ENCODE assay signal across 20 cellular contexts in the genomic region with DNA sequence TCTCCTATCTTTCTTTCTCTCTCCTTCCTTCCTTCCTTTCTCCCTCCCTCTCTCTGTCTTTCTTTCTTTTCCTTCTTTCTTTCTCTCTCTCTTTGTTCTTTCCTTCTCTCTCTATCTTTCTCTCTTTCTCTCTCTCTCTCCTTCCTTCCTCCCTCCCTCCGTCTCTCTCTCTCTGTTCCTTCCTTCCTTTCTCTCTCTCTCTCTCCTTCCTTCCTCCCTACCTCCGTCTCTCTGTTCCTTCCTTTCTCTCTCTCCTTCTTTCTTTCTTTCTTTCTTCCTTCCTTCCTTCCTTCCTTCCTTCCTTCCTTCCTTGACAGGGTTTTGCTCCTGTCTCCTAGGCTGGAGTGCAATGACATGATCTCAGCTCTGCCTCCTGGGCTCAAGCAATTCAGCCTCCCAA. TPM values are rescaled to one million over a fixed set of nuclear protein-coding genes. Genes with fewer than 3 reads are reported as not detected.
DNase-seq lines count a peak whose midpoint lies in the region; ATAC-seq, FAIRE-seq and TF ChIP-seq lines count a peak whose summit lies in the region.
"Had no signal": no experiment of that assay in that cellular context is flagged by ENCODE, and none has a peak within 500 bp of the region (broad histone marks: within the 10 kb centered on the region; RNA-seq: fewer than 3 reads in every experiment).

No MANE protein-coding gene starts in this region.

- no peaks in the 10 kb centered on the region for H3K9me3 ChIP-seq in CD8-positive, alpha-beta T cell (ENCODE audit: low read length)
- H3K9me3 ChIP-seq in K562 (replicated peaks; ENCODE audit: control insufficient read depth, insufficient read depth, low read depth, low read length) (no peaks in the 10 kb centered on the region), mammary epithelial cell (replicated peaks; ENCODE audit: insufficient read depth, low read length) (peaks cover 2% of the 10 kb centered on the region)
- H3K9me3 ChIP-seq: BE2C had no signal

- H3K36me3 ChIP-seq in CD8-positive, alpha-beta T cell (ENCODE audit: insufficient read depth, low read length): no peaks in the 10 kb centered on the region
- H3K36me3 ChIP-seq in K562 (ENCODE audit: control insufficient read depth, insufficient read depth, low read length): no peaks in the 10 kb centered on the region
- H3K36me3 ChIP-seq in mammary epithelial cell (ENCODE audit: insufficient read depth, low read length): no peaks in the 10 kb centered on the region
- H3K36me3 ChIP-seq: BE2C had no signal

- no peak overlapping the region for H3K27ac ChIP-seq in CD8-positive, alpha-beta T cell (ENCODE audit: low read depth, low read length)
- H3K27ac ChIP-seq in K562 (ENCODE audit: extremely low read depth, low read depth, low read length): no peak overlapping the region
- H3K27ac ChIP-seq in mammary epithelial cell (ENCODE audit: insufficient read depth, low read depth, low read length): no peak overlapping the region
- H3K27ac ChIP-seq: PC-9 had no signal

- peaks cover 1% of the 10 kb centered on the region for H3K36me3 Mint-ChIP-seq in activated naive CD4-positive, alpha-beta T cell treated with anti-CD3 and anti-CD28 coated beads, Interleukin-2, amount 10 ng/mL, durations not matched to agents 7 days and 5 days
- H3K36me3 Mint-ChIP-seq in activated naive CD4-positive, alpha-beta T cell treated with anti-CD3 and anti-CD28 coated beads for 36 hours (ENCODE audit: low read depth): no peaks in the 10 kb centered on the region
- H3K36me3 Mint-ChIP-seq in CD8-positive, alpha-beta T cell: no peaks in the 10 kb centered on the region
- peaks cover 9% of the 10 kb centered on the region for H3K36me3 Mint-ChIP-seq in stimulated activated memory B cell treated with anti-CD40 and anti-IgM and Interleukin-4, amounts not matched to agents 10 μg/mL and 1 μg/mL and 100 μg/mL, for 72 hours

- no peak overlapping the region for H3K4me2 ChIP-seq in K562 (ENCODE audit: insufficient read depth, low read length)
- H3K4me2 ChIP-seq in mammary epithelial cell (ENCODE audit: insufficient read depth, low read depth, low read length): no peak overlapping the region
- H3K4me2 ChIP-seq: PC-9 had no signal

- H3K9me3 Mint-ChIP-seq in activated naive CD4-positive, alpha-beta T cell treated with anti-CD3 and anti-CD28 coated beads, Interleukin-2, amount 10 ng/mL, durations not matched to agents 7 days and 5 days: peaks cover 2% of the 10 kb centered on the region
- H3K9me3 Mint-ChIP-seq in activated naive CD4-positive, alpha-beta T cell treated with anti-CD3 and anti-CD28 coated beads for 36 hours: peaks cover 2% of the 10 kb centered on the region
- no peaks in the 10 kb centered on the region for H3K9me3 Mint-ChIP-seq in CD8-positive, alpha-beta T cell
- peaks cover 15% of the 10 kb centered on the region for H3K9me3 Mint-ChIP-seq in stimulated activated memory B cell treated with anti-CD40 and anti-IgM and Interleukin-4, amounts not matched to agents 10 μg/mL and 1 μg/mL and 100 μg/mL, for 72 hours

- 5% methylated on average over 2 of the region's 2 CpGs for WGBS in K562 (ENCODE audit: insufficient coverage, low coverage, missing lambda C conversion rate)
- 92% methylated on average over 1 of the region's 2 CpGs for WGBS in mammary epithelial cell (ENCODE audit: low coverage, missing lambda C conversion rate)

- intact Hi-C loops in activated naive CD4-positive, alpha-beta T cell treated with anti-CD3 and anti-CD28 coated beads for 36 hours (cut with micrococcal nuclease): no loop called here
- intact Hi-C loops in CD8-positive, alpha-beta T cell (cut with DNase I, micrococcal nuclease): no loop called here
- intact Hi-C loops in K562 (cut with micrococcal nuclease): no loop called here
- intact Hi-C loops in mammary epithelial cell (cut with micrococcal nuclease): no loop called here

- ATAC-seq in CD8-positive, alpha-beta T cell: no peak
- ATAC-seq in K562: no peak
- ATAC-seq in stimulated activated memory B cell treated with anti-CD40 and anti-IgM and Interleukin-4, amounts not matched to agents 10 μg/mL and 1 μg/mL and 100 μg/mL, for 72 hours: no peak

- H3K4me3 Mint-ChIP-seq in activated naive CD4-positive, alpha-beta T cell treated with anti-CD3 and anti-CD28 coated beads, Interleukin-2, amount 10 ng/mL, durations not matched to agents 7 days and 5 days: no peak overlapping the region
- no peak overlapping the region for H3K4me3 Mint-ChIP-seq in activated naive CD4-positive, alpha-beta T cell treated with anti-CD3 and anti-CD28 coated beads for 36 hours
- no peak overlapping the region for H3K4me3 Mint-ChIP-seq in CD8-positive, alpha-beta T cell
- no peak overlapping the region for H3K4me3 Mint-ChIP-seq in stimulated activated memory B cell treated with anti-CD40 and anti-IgM and Interleukin-4, amounts not matched to agents 10 μg/mL and 1 μg/mL and 100 μg/mL, for 72 hours

- no peaks in the 10 kb centered on the region for H4K20me1 ChIP-seq in K562 (replicated peaks; ENCODE audit: control insufficient read depth, insufficient read depth, low read length)
- H4K20me1 ChIP-seq in mammary epithelial cell (ENCODE audit: insufficient read depth, low read length): no peaks in the 10 kb centered on the region

- no TSS peak for BruUV-seq in K562 (replicated peaks; lab: Mats Ljungman, UMichigan)
- no TSS peak for BruUV-seq in mammary epithelial cell (replicated peaks; lab: Mats Ljungman, UMichigan)

- H2AFZ ChIP-seq in K562 (ENCODE audit: low read depth, low read length) (no peak overlapping the region), mammary epithelial cell (ENCODE audit: low read depth, low read length) (no peak overlapping the region)
- H2AFZ ChIP-seq: PC-9 had no signal

- no peaks in the 10 kb centered on the region for H3K79me2 ChIP-seq in K562 (ENCODE audit: control insufficient read depth, insufficient read depth, low read length)
- no peaks in the 10 kb centered on the region for H3K79me2 ChIP-seq in mammary epithelial cell (ENCODE audit: insufficient read depth, low read length)

- no peak for DNase-seq in activated naive CD4-positive, alpha-beta T cell treated with anti-CD3 and anti-CD28 coated beads, Interleukin-2, amount 10 ng/mL, durations not matched to agents 7 days and 5 days
- DNase-seq in activated naive CD4-positive, alpha-beta T cell treated with anti-CD3 and anti-CD28 coated beads for 36 hours: no peak
- no peak for DNase-seq in CD8-positive, alpha-beta T cell
- DNase-seq in K562 (ENCODE audit: extremely low read depth in 1 of 4, low spot score in 3 of 4) (no peak), NCI-H2196 treated with DMSO at 0.1 percent for 48 hours (lab: John Stamatoyannopoulos, UW; ENCODE audit: unreplicated experiment) (no peak), mammary epithelial cell (no peak)
- DNase-seq: ACHN, BE2C, COR-L47, IMR-90, NCI-H187 treated with DMSO at 0.1 percent for 48 hours, NCI-H2171, NCI-H774, PC-9 had no signal

- no peak for TF ChIP-seq POLR2A in K562 (conservative IDR thresholded peaks at IDR 0.05)

- peaks cover 35% of the 10 kb centered on the region for H3K4me1 ChIP-seq in CD8-positive, alpha-beta T cell (ENCODE audit: insufficient read depth, low read length)
- H3K4me1 ChIP-seq in K562 (replicated peaks in 1 of 2; ENCODE audit: control insufficient read depth in 2 of 2, insufficient read depth in 2 of 2, low read length in 2 of 2) (no peaks in the 10 kb centered on the region), mammary epithelial cell (ENCODE audit: insufficient read depth, low read length) (no peaks in the 10 kb centered on the region)
- H3K4me1 ChIP-seq: BE2C had no signal

- peak overlapping the region; percentile 45 for H3K27ac Mint-ChIP-seq in activated naive CD4-positive, alpha-beta T cell treated with anti-CD3 and anti-CD28 coated beads, Interleukin-2, amount 10 ng/mL, durations not matched to agents 7 days and 5 days
- H3K27ac Mint-ChIP-seq in activated naive CD4-positive, alpha-beta T cell treated with anti-CD3 and anti-CD28 coated beads for 36 hours: no peak overlapping the region
- peak overlapping the region; percentile 70 for H3K27ac Mint-ChIP-seq in CD8-positive, alpha-beta T cell
- H3K27ac Mint-ChIP-seq in stimulated activated memory B cell treated with anti-CD40 and anti-IgM and Interleukin-4, amounts not matched to agents 10 μg/mL and 1 μg/mL and 100 μg/mL, for 72 hours: peak overlapping the region; percentile 84

- dilution Hi-C loops in mammary epithelial cell (cut with HindIII; ENCODE audit: low sequenced_read_pairs): no loop called here

- peaks cover 9% of the 10 kb centered on the region for H3K27me3 Mint-ChIP-seq in activated naive CD4-positive, alpha-beta T cell treated with anti-CD3 and anti-CD28 coated beads, Interleukin-2, amount 10 ng/mL, durations not matched to agents 7 days and 5 days
- H3K27me3 Mint-ChIP-seq in activated naive CD4-positive, alpha-beta T cell treated with anti-CD3 and anti-CD28 coated beads for 36 hours (ENCODE audit: low read depth): no peaks in the 10 kb centered on the region
- no peaks in the 10 kb centered on the region for H3K27me3 Mint-ChIP-seq in CD8-positive, alpha-beta T cell (ENCODE audit: low read depth)
- H3K27me3 Mint-ChIP-seq in stimulated activated memory B cell treated with anti-CD40 and anti-IgM and Interleukin-4, amounts not matched to agents 10 μg/mL and 1 μg/mL and 100 μg/mL, for 72 hours: no peaks in the 10 kb centered on the region

- no peaks in the 10 kb centered on the region for H3K27me3 ChIP-seq in CD8-positive, alpha-beta T cell (ENCODE audit: insufficient read depth, low read length)
- peaks cover 0 to 6% of the 10 kb centered on the region in 2 experiments; a peak in 1 of 5 replicates for H3K27me3 ChIP-seq in K562 (ENCODE audit: control insufficient read depth in 2 of 2, insufficient read depth in 2 of 2, low read length in 2 of 2)
- H3K27me3 ChIP-seq in mammary epithelial cell (ENCODE audit: insufficient read depth, low read length): no peaks in the 10 kb centered on the region
- H3K27me3 ChIP-seq: BE2C had no signal

- TF ChIP-seq RAD21 in K562 (CRISPR knock-in tag; conservative IDR thresholded peaks at IDR 0.05 in 1 of 2, IDR thresholded peaks at IDR 0.05 in 1 of 2): no peak

- TF ChIP-seq EP300 in K562 (IDR thresholded peaks at IDR 0.05; ENCODE audit: low read length): no peak

- no peak overlapping the region for H3K4me3 ChIP-seq in CD8-positive, alpha-beta T cell (ENCODE audit: low read depth, low read length)
- H3K4me3 ChIP-seq in K562 (no peak overlapping the region), mammary epithelial cell (replicated peaks in 1 of 3; ENCODE audit: insufficient read depth in 1 of 3, low read depth in 2 of 3, low read length in 3 of 3) (no peak overlapping the region)
- H3K4me3 ChIP-seq: PC-9 had no signal

- H3K9ac ChIP-seq in K562 (ENCODE audit: insufficient read depth in 1 of 2, low read depth in 2 of 2, low read length in 2 of 2) (no peak overlapping the region), mammary epithelial cell (ENCODE audit: insufficient read depth, low read length) (no peak overlapping the region)

- POLR2A ChIA-PET in CD8-positive, alpha-beta T cell (lab: Charles Lee): no interaction called here
- POLR2A ChIA-PET in K562 (lab: Yijun Ruan, JAX): no interaction called here

- H3K4me1 Mint-ChIP-seq in activated naive CD4-positive, alpha-beta T cell treated with anti-CD3 and anti-CD28 coated beads, Interleukin-2, amount 10 ng/mL, durations not matched to agents 7 days and 5 days: peaks cover 57% of the 10 kb centered on the region
- H3K4me1 Mint-ChIP-seq in activated naive CD4-positive, alpha-beta T cell treated with anti-CD3 and anti-CD28 coated beads for 36 hours (ENCODE audit: low read depth): peaks cover 41% of the 10 kb centered on the region
- peaks cover 48% of the 10 kb centered on the region for H3K4me1 Mint-ChIP-seq in CD8-positive, alpha-beta T cell (ENCODE audit: low read depth)
- H3K4me1 Mint-ChIP-seq in stimulated activated memory B cell treated with anti-CD40 and anti-IgM and Interleukin-4, amounts not matched to agents 10 μg/mL and 1 μg/mL and 100 μg/mL, for 72 hours: peaks cover 57% of the 10 kb centered on the region

- no peak for TF ChIP-seq CTCF in CD8-positive, alpha-beta T cell (IDR thresholded peaks at IDR 0.05)
- TF ChIP-seq CTCF in K562 (IDR thresholded peaks at IDR 0.05 in 2 of 3, conservative IDR thresholded peaks at IDR 0.05 in 1 of 3; ENCODE audit: insufficient read depth in 2 of 3, low read depth in 1 of 3, low read length in 3 of 3): no peak
- TF ChIP-seq CTCF in mammary epithelial cell (conservative IDR thresholded peaks at IDR 0.05 in 1 of 2, IDR thresholded peaks at IDR 0.05 in 1 of 2; ENCODE audit: extremely low read depth in 1 of 2, insufficient read depth in 1 of 2, low read depth in 1 of 2, low read length in 2 of 2): no peak

- no peaks in the 10 kb centered on the region for H3K9me1 ChIP-seq in K562 (ENCODE audit: control insufficient read depth, insufficient read depth, low read length)

- CTCF ChIA-PET in activated naive CD4-positive, alpha-beta T cell treated with anti-CD3 and anti-CD28 coated beads, Interleukin-2, amount 10 ng/mL, durations not matched to agents 7 days and 5 days (lab: Charles Lee): no interaction called here
- CTCF ChIA-PET in activated naive CD4-positive, alpha-beta T cell treated with anti-CD3 and anti-CD28 coated beads for 36 hours (lab: Charles Lee): no interaction called here
- CTCF ChIA-PET in CD8-positive, alpha-beta T cell (lab: Charles Lee): no interaction called here
- CTCF ChIA-PET in K562 (lab: Yijun Ruan, JAX; ENCODE audit: low intra/inter-chr PET ratio): no interaction called here
- CTCF ChIA-PET in mammary epithelial cell (lab: Charles Lee; ENCODE audit: low non-redundant PET): no interaction called here

- in situ Hi-C loops in K562 (cut with MboI) (no loop called here), mammary epithelial cell (cut with MboI; ENCODE audit: low sequenced_read_pairs in 2 of 2) (no loop called here)

- no peak for FAIRE-seq in K562 (lab: Jason Lieb, UNC)
- FAIRE-seq: GM18507, H54 had no signal

RNA-seq across cellular contexts. Expression of a gene that starts 24.2 kb away (rescaled TPM):
- total RNA-seq in activated naive CD4-positive, alpha-beta T cell treated with anti-CD3 and anti-CD28 coated beads for 36 hours: 10 to 100 TPM in 1 of 2 experiments, 1 to 10 TPM in 1; 9.8 to 10.6 TPM
- total RNA-seq in CD8-positive, alpha-beta T cell: 100 to 1,000 TPM; 196 to 197 TPM
- 0.12 TPM in 1 of 2 replicates, not detected in the other for total RNA-seq in K562 (2011; cell fraction: chromatin; rRNA removed; ENCODE audit: low replicate concordance)
- 0.50 TPM in 1 of 2 replicates, not detected in the other for total RNA-seq in K562 (2011; cell fraction: nucleolus; rRNA removed)
- total RNA-seq in K562 (2011; cell fraction: nucleoplasm; rRNA removed): not detected in 2 replicates
- total RNA-seq in K562 (2014; rRNA removed) (0.08 and 0.09 TPM in 2 replicates), K562 (2014; rRNA removed; fragmentation: Illumina TruSeq; extraction: Trizol) (0.03 and 0.04 TPM in 2 replicates), K562 (2015; rRNA removed; fragmentation: Illumina TruSeq; extraction: Trizol) (0.57 and 0.69 TPM in 2 replicates), K562 (2021) (0.31 and 0.72 TPM in 2 replicates), mammary epithelial cell (not detected)
- polyA plus RNA-seq in K562 (2011; rRNA removed) (not detected in 2 replicates), K562 (2014; fragmentation: Illumina TruSeq; extraction: Trizol) (0.07 and 0.14 TPM in 2 replicates), K562 (2014; fragmentation: Nextera tagmentation; extraction: Ambion mirVana) (not detected), K562 (2014; rRNA removed) (0.04 and 0.07 TPM in 2 replicates), mammary epithelial cell (not detected)
- polyA plus RNA-seq in K562 (2011; cell fraction: cytosol; rRNA removed): 0.03 and 0.06 TPM in 2 replicates
- polyA plus RNA-seq in K562 (2011; cell fraction: nucleus; rRNA removed): 0.06 TPM in 1 of 2 replicates, not detected in the other
- 0.65 and 4.6 TPM in 2 replicates for polyA plus RNA-seq in K562 (2012)
- polyA minus RNA-seq in K562 (2011; rRNA and poly(A)+ RNA removed): not detected in 2 replicates
- polyA minus RNA-seq in K562 (2011; cell fraction: cytosol; rRNA and poly(A)+ RNA removed): not detected in 2 replicates
- not detected in 2 replicates for polyA minus RNA-seq in K562 (2011; cell fraction: nucleus; rRNA and poly(A)+ RNA removed)
- polyA minus RNA-seq in mammary epithelial cell: not detected
- total RNA-seq: HT-29, IMR-90, NCI-H460, PC-9 had no signal
- polyA plus RNA-seq: IMR-90 had no signal

RNA-seq across cellular contexts. Expression of a gene that starts 30.2 kb away (rescaled TPM):
- 10 to 100 TPM; 59.2 to 60.5 TPM for total RNA-seq in activated naive CD4-positive, alpha-beta T cell treated with anti-CD3 and anti-CD28 coated beads for 36 hours
- total RNA-seq in CD8-positive, alpha-beta T cell: 100 to 1,000 TPM; 193 to 209 TPM
- total RNA-seq in K562 (2011; cell fraction: chromatin; rRNA removed; ENCODE audit: low replicate concordance): 35.5 and 67.9 TPM in 2 replicates
- 47.4 and 50.5 TPM in 2 replicates for total RNA-seq in K562 (2011; cell fraction: nucleolus; rRNA removed)
- 25.8 and 35.2 TPM in 2 replicates for total RNA-seq in K562 (2011; cell fraction: nucleoplasm; rRNA removed)
- total RNA-seq in K562 (2014; rRNA removed) (26.8 and 28.0 TPM in 2 replicates), K562 (2014; rRNA removed; fragmentation: Illumina TruSeq; extraction: Trizol) (5.5 and 6.1 TPM in 2 replicates), K562 (2015; rRNA removed; fragmentation: Illumina TruSeq; extraction: Trizol) (12.0 and 13.5 TPM in 2 replicates), K562 (2021) (24.2 TPM in 2 replicates), mammary epithelial cell (10 to 100 TPM; 23.0 to 34.9 TPM)
- polyA plus RNA-seq in K562 (2011; rRNA removed) (7.8 and 14.2 TPM in 2 replicates), K562 (2014; fragmentation: Illumina TruSeq; extraction: Trizol) (8.2 and 10.4 TPM in 2 replicates), K562 (2014; fragmentation: Nextera tagmentation; extraction: Ambion mirVana) (1 to 10 TPM; 1.2 to 1.3 TPM), K562 (2014; rRNA removed) (22.2 and 29.5 TPM in 2 replicates), mammary epithelial cell (12.7 TPM)
- polyA plus RNA-seq in K562 (2011; cell fraction: cytosol; rRNA removed): 8.1 and 9.8 TPM in 2 replicates
- 154 and 165 TPM in 2 replicates for polyA plus RNA-seq in K562 (2011; cell fraction: nucleus; rRNA removed)
- polyA plus RNA-seq in K562 (2012): 19.4 and 24.5 TPM in 2 replicates
- polyA minus RNA-seq in K562 (2011; rRNA and poly(A)+ RNA removed): 1.9 and 2.1 TPM in 2 replicates
- 4.8 and 5.9 TPM in 2 replicates for polyA minus RNA-seq in K562 (2011; cell fraction: cytosol; rRNA and poly(A)+ RNA removed)
- polyA minus RNA-seq in K562 (2011; cell fraction: nucleus; rRNA and poly(A)+ RNA removed): 13.1 and 18.2 TPM in 2 replicates
- 11.1 TPM for polyA minus RNA-seq in mammary epithelial cell

RNA-seq across cellular contexts. Expression of a gene that starts 53.7 kb away (rescaled TPM):
- total RNA-seq in activated naive CD4-positive, alpha-beta T cell treated with anti-CD3 and anti-CD28 coated beads for 36 hours: not detected
- total RNA-seq in CD8-positive, alpha-beta T cell: 1 to 10 TPM in 1 of 2 experiments, under 1 TPM in 1; 0.49 to 1.8 TPM
- total RNA-seq in K562 (2011; cell fraction: chromatin; rRNA removed; ENCODE audit: low replicate concordance): not detected in 2 replicates
- not detected in 2 replicates for total RNA-seq in K562 (2011; cell fraction: nucleolus; rRNA removed)
- total RNA-seq in K562 (2011; cell fraction: nucleoplasm; rRNA removed): not detected in 2 replicates
- total RNA-seq in K562 (2014; rRNA removed) (0.16 TPM in 1 of 2 replicates, not detected in the other), K562 (2014; rRNA removed; fragmentation: Illumina TruSeq; extraction: Trizol) (not detected in 2 replicates), K562 (2015; rRNA removed; fragmentation: Illumina TruSeq; extraction: Trizol) (not detected in 2 replicates), K562 (2021) (not detected in 2 replicates), mammary epithelial cell (not detected)
- polyA plus RNA-seq in K562 (2011; rRNA removed) (0.20 TPM in 1 of 2 replicates, not detected in the other), K562 (2014; fragmentation: Illumina TruSeq; extraction: Trizol) (0.17 TPM in 1 of 2 replicates, not detected in the other), K562 (2014; fragmentation: Nextera tagmentation; extraction: Ambion mirVana) (under 1 TPM in 1 of 2 experiments, not detected in 1; 0.06 TPM), K562 (2014; rRNA removed) (not detected in 2 replicates), mammary epithelial cell (not detected)
- 0.04 TPM in 1 of 2 replicates, not detected in the other for polyA plus RNA-seq in K562 (2011; cell fraction: cytosol; rRNA removed)
- not detected in 2 replicates for polyA plus RNA-seq in K562 (2011; cell fraction: nucleus; rRNA removed)
- polyA plus RNA-seq in K562 (2012): 0.07 and 0.17 TPM in 2 replicates
- polyA minus RNA-seq in K562 (2011; rRNA and poly(A)+ RNA removed): not detected in 2 replicates
- polyA minus RNA-seq in K562 (2011; cell fraction: cytosol; rRNA and poly(A)+ RNA removed): not detected in 2 replicates
- polyA minus RNA-seq in K562 (2011; cell fraction: nucleus; rRNA and poly(A)+ RNA removed): not detected in 2 replicates
- not detected for polyA minus RNA-seq in mammary epithelial cell
- total RNA-seq: IMR-90, LHCN-M2, NCI-H460, PC-9 had no signal
- polyA plus RNA-seq: IMR-90 had no signal

Comparison
In these comparisons a context has a peak if more than half of its experiments do, and no peak if none do; other contexts are left out.
1. RNA of a gene that starts 24.2 kb away (total RNA-seq): 196 to 197 TPM in CD8-positive, alpha-beta T cell; 9.8 to 10.6 TPM in activated naive CD4-positive, alpha-beta T cell treated with anti-CD3 and anti-CD28 coated beads for 36 hours, 0.03 to 0.72 TPM in K562 and not detected in mammary epithelial cell; every median in the first group is over 10 times any median in the second.